In genomic region chr13:29589967-29590366, GRCh38 we compare ENCODE assay signal across 12 cellular contexts. TPM values are rescaled to one million over a fixed set of nuclear protein-coding genes. Genes with fewer than 3 reads are reported as not detected.
A peak's percentile ranks its signal among the peaks of the same experiment; 100 is the strongest.
DNase-seq lines count a peak whose midpoint lies in the region; ATAC-seq and TF ChIP-seq lines count a peak whose summit lies in the region.
"Had no signal": no experiment of that assay in that cellular context is flagged by ENCODE, and none has a peak within 500 bp of the region (broad histone marks: within the 10 kb centered on the region; RNA-seq: fewer than 3 reads in every experiment).

No MANE protein-coding gene starts in this region.

- no peak overlapping the region for H3K4me2 ChIP-seq in mesendoderm (ENCODE audit: low read length)

- H3K4me3 ChIP-seq in mesendoderm (ENCODE audit: low read length) (no peak overlapping the region), right cardiac atrium (ENCODE audit: low read length) (no peak overlapping the region)

- H3K27ac Mint-ChIP-seq in Calu3 (ENCODE audit: unreplicated experiment) (peak overlapping the region; percentile 87), HFFc6 (peak overlapping the region; percentile 97)
- peak overlapping the region; percentile 8 for H3K27ac Mint-ChIP-seq in central memory CD8-positive, alpha-beta T cell (ENCODE audit: low read depth)
- H3K27ac Mint-ChIP-seq: activated B cell treated with CpG ODN at 0.5 μM for 24 hours had no signal

- no peak overlapping the region for H3K18ac ChIP-seq in mesendoderm (ENCODE audit: low read length)

- H2BK120ac ChIP-seq in mesendoderm (ENCODE audit: low read depth, low read length): no peak overlapping the region

- no peak overlapping the region for H4K5ac ChIP-seq in mesendoderm (ENCODE audit: low read length)

- no peaks in the 10 kb centered on the region for H3K27me3 Mint-ChIP-seq in Calu3 (ENCODE audit: unreplicated experiment)
- H3K27me3 Mint-ChIP-seq in HFFc6 (ENCODE audit: insufficient read depth): no peaks in the 10 kb centered on the region; the same call in none of the 2 replicates
- H3K27me3 Mint-ChIP-seq in central memory CD8-positive, alpha-beta T cell: no peaks in the 10 kb centered on the region
- H3K27me3 Mint-ChIP-seq: activated B cell treated with CpG ODN at 0.5 μM for 24 hours had no signal

- no peak overlapping the region for H3K9ac ChIP-seq in mesendoderm (ENCODE audit: low read length)

- H2BK5ac ChIP-seq in mesendoderm (ENCODE audit: low read length): no peak overlapping the region

- TF ChIP-seq CTCF in Calu3 (IDR thresholded peaks at IDR 0.05; ENCODE audit: unreplicated experiment): no peak
- peak; percentile 55 for TF ChIP-seq CTCF in HFFc6 (IDR thresholded peaks at IDR 0.05)

- CTCF ChIA-PET in Calu3 (lab: Charles Lee): no interaction called here

- no peak overlapping the region for H2AK5ac ChIP-seq in mesendoderm (ENCODE audit: low read length)

- H3K27me3 ChIP-seq in mesendoderm (ENCODE audit: insufficient read depth, low read length, poor library complexity) (no peaks in the 10 kb centered on the region), right cardiac atrium (ENCODE audit: control insufficient read depth, insufficient read depth) (no peaks in the 10 kb centered on the region)

- BruUV-seq in Calu3 (replicated peaks; lab: Mats Ljungman, UMichigan): TSS peak; percentile 20

- H3K23ac ChIP-seq in mesendoderm (ENCODE audit: low read length): peak overlapping the region; percentile 16

- H3K79me2 ChIP-seq in mesendoderm (ENCODE audit: control insufficient read depth, insufficient read depth, low read length): peaks cover 96% of the 10 kb centered on the region

- H3K9me3 Mint-ChIP-seq in Calu3 (ENCODE audit: low read depth, unreplicated experiment): no peaks in the 10 kb centered on the region
- H3K9me3 Mint-ChIP-seq in HFFc6: no peaks in the 10 kb centered on the region
- H3K9me3 Mint-ChIP-seq in central memory CD8-positive, alpha-beta T cell: no peaks in the 10 kb centered on the region
- H3K9me3 Mint-ChIP-seq: activated B cell treated with CpG ODN at 0.5 μM for 24 hours had no signal

- no peak overlapping the region for H3K56ac ChIP-seq in mesendoderm (ENCODE audit: low read length)

- no CpG with 5 or more reads among the region's 7 CpGs for WGBS in mesendoderm (ENCODE audit: extremely low coverage, insufficient coverage, low lambda C conversion rate)
- WGBS in right cardiac atrium: 84% methylated on average over 7 of the region's 7 CpGs

- no peak overlapping the region for H3K4ac ChIP-seq in mesendoderm (ENCODE audit: low read depth, low read length)

- no peak overlapping the region for H3K27ac ChIP-seq in mesendoderm (ENCODE audit: low read depth, low read length)
- no peak overlapping the region for H3K27ac ChIP-seq in right cardiac atrium (ENCODE audit: low read length)

- ATAC-seq in central memory CD8-positive, alpha-beta T cell (replicated peaks; ENCODE audit: extremely low read depth, poor library complexity, severe bottlenecking): no peak
- ATAC-seq in HG03196 (IDR thresholded peaks at IDR 0.05; ENCODE audit: unreplicated experiment) (no peak), right cardiac atrium (no peak)

- H2BK15ac ChIP-seq in mesendoderm (replicated peaks; ENCODE audit: low read depth): no peak overlapping the region

- peaks cover 26% of the 10 kb centered on the region for H3K79me1 ChIP-seq in mesendoderm (ENCODE audit: low read length)

- DNase-seq in Calu3 (no peak), HFFc6 (no peak), mesendoderm (peak; percentile 33), NOMO-1 treated with DMSO at 0.1 percent for 48 hours (lab: John Stamatoyannopoulos, UW; ENCODE audit: unreplicated experiment) (no peak), ureter (ENCODE audit: low spot score) (no peak), right cardiac atrium (no peak)
- DNase-seq in central memory CD8-positive, alpha-beta T cell (ENCODE audit: low spot score in 2 of 2): no peak
- DNase-seq: activated B cell treated with CpG ODN at 0.5 μM for 24 hours; central memory CD4-positive, alpha-beta T cell; NCI-H510A treated with DMSO at 0.1 percent for 48 hours; SHP77 treated with DMSO at 0.1 percent for 48 hours had no signal

- intact Hi-C loops in Calu3 (cut with micrococcal nuclease; ENCODE audit: unreplicated experiment): loop anchor here (5.0 kb wide), 1 partner anchor 43 kb away; no protein-coding TSS in a partner anchor
- intact Hi-C loops in right cardiac atrium (cut with DNase I): loop anchor here in 2 of 4 donors (5.0 to 10.0 kb wide), 2 partner anchors 65 to 522 kb away; no protein-coding TSS in a partner anchor

- H4K8ac ChIP-seq in mesendoderm (ENCODE audit: low read depth, low read length): no peak overlapping the region

- peaks cover 63% of the 10 kb centered on the region for H3K36me3 Mint-ChIP-seq in Calu3 (ENCODE audit: insufficient read depth, unreplicated experiment)
- peaks cover 63% of the 10 kb centered on the region for H3K36me3 Mint-ChIP-seq in HFFc6 (ENCODE audit: low read depth)
- peaks cover 6% of the 10 kb centered on the region for H3K36me3 Mint-ChIP-seq in central memory CD8-positive, alpha-beta T cell (ENCODE audit: insufficient read depth)

- H3K36me3 ChIP-seq in mesendoderm (ENCODE audit: control insufficient read depth, insufficient read depth, low read length): no peaks in the 10 kb centered on the region

- H3K4me1 ChIP-seq in mesendoderm (ENCODE audit: control insufficient read depth, low read depth, low read length): peaks cover 11% of the 10 kb centered on the region
- H3K4me1 ChIP-seq in right cardiac atrium (ENCODE audit: control insufficient read depth, insufficient read depth, low read length): no peaks in the 10 kb centered on the region

- peaks cover 74% of the 10 kb centered on the region for H3K4me1 Mint-ChIP-seq in Calu3 (ENCODE audit: low read depth, unreplicated experiment)
- H3K4me1 Mint-ChIP-seq in HFFc6 (ENCODE audit: low read depth): peaks cover 92% of the 10 kb centered on the region
- peaks cover 44% of the 10 kb centered on the region for H3K4me1 Mint-ChIP-seq in central memory CD8-positive, alpha-beta T cell

- peak overlapping the region; percentile 62 for H3K4me3 Mint-ChIP-seq in Calu3 (ENCODE audit: low read depth, unreplicated experiment)
- H3K4me3 Mint-ChIP-seq in HFFc6: peak overlapping the region; percentile 96
- H3K4me3 Mint-ChIP-seq in central memory CD8-positive, alpha-beta T cell: no peak overlapping the region
- H3K4me3 Mint-ChIP-seq: activated B cell treated with CpG ODN at 0.5 μM for 24 hours had no signal

- H3K9me3 ChIP-seq in right cardiac atrium (ENCODE audit: control insufficient read depth, low read length): no peaks in the 10 kb centered on the region

RNA-seq across cellular contexts. Expression of gene SLC7A1, which starts 5.5 kb away (rescaled TPM):
- total RNA-seq in Calu3 (2022): 86.6 and 91.4 TPM in 2 replicates
- 100 to 1,000 TPM; 134 to 174 (median 144) TPM for total RNA-seq in HFFc6 (2021; fragmentation: NEBNext Ultra II Directional; extraction: Animal tissue kit (Norgen Biotek cat#: 25700))
- polyA plus RNA-seq in mesendoderm (2013, experiment 1 of 2): 53.2 TPM
- 51.9 TPM for polyA plus RNA-seq in mesendoderm (2013, experiment 2 of 2)
- total RNA-seq in ureter: 84.8 TPM
- 10 to 100 TPM; 10.4 to 43.1 (median 13.9) TPM for total RNA-seq in right cardiac atrium
- 4.5 TPM for polyA plus RNA-seq in right cardiac atrium

Comparison
In these comparisons a context has a peak if more than half of its experiments do, and no peak if none do; other contexts are left out.
1. H3K27ac Mint-ChIP-seq: peak in every context shown above with its lines; median percentile 97 in HFFc6; 87 in Calu3; 8 in central memory CD8-positive, alpha-beta T cell.